Comparison of ENCODE assay signal across 21 cellular contexts in the genomic region with DNA sequence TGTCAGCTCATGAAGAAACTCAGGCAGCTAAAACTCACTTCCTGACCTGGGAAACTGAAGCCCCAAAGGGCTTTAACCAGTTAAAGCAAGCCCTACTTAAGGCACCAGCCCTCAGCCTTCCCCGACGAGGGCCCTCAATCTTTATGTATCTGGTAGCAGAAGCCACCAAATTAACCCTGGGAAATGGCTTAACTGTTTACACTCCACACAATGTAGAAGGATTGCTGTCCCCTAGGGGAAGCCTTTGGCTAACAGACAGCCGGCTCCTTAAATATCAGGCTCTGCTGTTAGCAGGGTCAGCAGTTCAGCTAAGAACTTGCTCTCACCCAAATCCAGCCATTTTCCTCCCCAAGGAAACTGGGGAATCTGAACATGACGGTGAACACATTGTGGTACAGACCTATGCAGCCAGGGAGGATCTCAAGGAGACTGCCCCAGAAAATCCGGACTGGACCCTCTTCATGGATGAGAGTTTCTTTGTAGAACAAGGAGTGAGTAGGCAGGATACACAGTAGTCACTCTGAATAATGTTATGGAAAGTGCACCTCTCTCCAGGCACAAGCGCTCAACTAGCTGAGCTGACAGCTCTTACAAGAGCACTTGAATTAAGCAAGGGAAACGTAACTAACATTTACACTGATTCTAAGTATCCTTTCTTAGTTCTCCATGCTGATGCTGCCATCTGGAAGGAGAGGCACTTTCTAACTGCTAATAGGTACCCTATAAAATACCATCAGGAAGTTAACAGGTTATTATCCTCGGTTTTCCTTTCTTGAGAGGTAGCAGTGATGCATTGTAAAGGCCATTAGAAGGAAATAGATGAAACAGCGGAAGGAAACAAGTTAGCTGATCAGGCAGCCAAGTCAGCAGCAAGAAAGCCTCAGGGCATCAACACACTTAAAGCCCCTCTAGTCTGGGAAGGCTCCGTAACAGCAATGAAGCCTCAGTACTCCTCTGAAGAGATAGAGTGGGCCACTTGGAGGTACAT. TPM values are rescaled to one million over a fixed set of nuclear protein-coding genes. Genes with fewer than 3 reads are reported as not detected.
DNase-seq lines count a peak whose midpoint lies in the region; ATAC-seq, FAIRE-seq and TF ChIP-seq lines count a peak whose summit lies in the region.
"Had no signal": no experiment of that assay in that cellular context is flagged by ENCODE, and none has a peak within 500 bp of the region (broad histone marks: within the 10 kb centered on the region; RNA-seq: fewer than 3 reads in every experiment).

No MANE protein-coding gene starts in this region.

- intact Hi-C loops in K562 (cut with micrococcal nuclease), result no loop called here
- intact Hi-C loops in tibial artery (cut with DNase I; ENCODE audit: low total_unique reads), result no loop called here

- CTCF ChIA-PET in K562 (lab: Yijun Ruan, JAX; ENCODE audit: low intra/inter-chr PET ratio), result no interaction called here

- no peak overlapping the region for H3K4me3 ChIP-seq in GM23338
- H3K4me3 ChIP-seq in K562, result no peak overlapping the region
- H3K4me3 ChIP-seq in neural progenitor cell, result no peak overlapping the region
- H3K4me3 ChIP-seq in tibial artery, result no peak overlapping the region
- H3K4me3 ChIP-seq: GM23248, MG63, PC-9 had no signal

- no peaks in the 10 kb centered on the region for H3K9me3 ChIP-seq in K562 (replicated peaks; ENCODE audit: control insufficient read depth, insufficient read depth, low read depth, low read length)
- H3K9me3 ChIP-seq in neural progenitor cell (ENCODE audit: low read depth), result no peaks in the 10 kb centered on the region
- no peaks in the 10 kb centered on the region for H3K9me3 ChIP-seq in tibial artery
- H3K9me3 ChIP-seq: Caco-2, MG63 had no signal

- H3K9me2 ChIP-seq in GM23338 (ENCODE audit: insufficient read depth), result no peaks in the 10 kb centered on the region

- TF ChIP-seq EP300 in K562 (IDR thresholded peaks at IDR 0.05; ENCODE audit: low read length), result no peak

- WGBS in K562 (ENCODE audit: insufficient coverage, low coverage, missing lambda C conversion rate), result 4% methylated on average over 10 of the region's 10 CpGs

- H3K79me2 ChIP-seq in GM23338 (replicated peaks; ENCODE audit: insufficient read depth) (no peaks in the 10 kb centered on the region), K562 (ENCODE audit: control insufficient read depth, insufficient read depth, low read length) (no peaks in the 10 kb centered on the region), neural progenitor cell (ENCODE audit: low read depth) (no peaks in the 10 kb centered on the region)

- H3K27ac ChIP-seq in GM23338 (ENCODE audit: low read depth), result no peak overlapping the region
- no peak overlapping the region for H3K27ac ChIP-seq in K562 (ENCODE audit: extremely low read depth, low read depth, low read length)
- no peak overlapping the region for H3K27ac ChIP-seq in neural progenitor cell
- H3K27ac ChIP-seq in tibial artery, result no peak overlapping the region
- H3K27ac ChIP-seq: GM23248, PC-9 had no signal

- H3K9ac ChIP-seq in K562 (ENCODE audit: insufficient read depth in 1 of 2, low read depth in 2 of 2, low read length in 2 of 2), result no peak overlapping the region
- H3K9ac ChIP-seq in neural progenitor cell, result no peak overlapping the region
- H3K9ac ChIP-seq: GM23248 had no signal

- no TSS peak for BruUV-seq in K562 (replicated peaks; lab: Mats Ljungman, UMichigan)

- no peak for TF ChIP-seq RAD21 in K562 (CRISPR knock-in tag; conservative IDR thresholded peaks at IDR 0.05 in 1 of 2, IDR thresholded peaks at IDR 0.05 in 1 of 2)

- H3K4me1 ChIP-seq in GM23338 (ENCODE audit: insufficient read depth) (peaks cover 15% of the 10 kb centered on the region), K562 (replicated peaks in 1 of 2; ENCODE audit: control insufficient read depth in 2 of 2, insufficient read depth in 2 of 2, low read length in 2 of 2) (peaks cover 0 to 4% of the 10 kb centered on the region in 2 experiments; a peak in 1 of 5 replicates), neural progenitor cell (peaks cover 15% of the 10 kb centered on the region), tibial artery (no peaks in the 10 kb centered on the region)
- H3K4me1 ChIP-seq: Caco-2 had no signal

- H3F3A ChIP-seq in GM23338 (replicated peaks; ENCODE audit: low read depth) (no peaks in the 10 kb centered on the region), neural progenitor cell (ENCODE audit: low read depth) (peaks cover 5% of the 10 kb centered on the region)

- H3K4me1 Mint-ChIP-seq in GM23338 (peaks cover 4% of the 10 kb centered on the region), neural progenitor cell (peaks cover 16% of the 10 kb centered on the region)

- TF ChIP-seq POLR2A in K562 (conservative IDR thresholded peaks at IDR 0.05), result no peak

- TF ChIP-seq CTCF in GM23338 (conservative IDR thresholded peaks at IDR 0.05; ENCODE audit: low read depth in 2 of 2), result no peak
- no peak for TF ChIP-seq CTCF in K562 (IDR thresholded peaks at IDR 0.05 in 2 of 3, conservative IDR thresholded peaks at IDR 0.05 in 1 of 3; ENCODE audit: insufficient read depth in 2 of 3, low read depth in 1 of 3, low read length in 3 of 3)
- no peak for TF ChIP-seq CTCF in neural progenitor cell (IDR thresholded peaks at IDR 0.05)
- no peak for TF ChIP-seq CTCF in tibial artery (IDR thresholded peaks at IDR 0.05)

- no peaks in the 10 kb centered on the region for H3K9me1 ChIP-seq in K562 (ENCODE audit: control insufficient read depth, insufficient read depth, low read length)

- H4K20me1 ChIP-seq in GM23338 (replicated peaks; ENCODE audit: insufficient read depth) (no peaks in the 10 kb centered on the region), K562 (replicated peaks; ENCODE audit: control insufficient read depth, insufficient read depth, low read length) (no peaks in the 10 kb centered on the region), neural progenitor cell (ENCODE audit: low read depth) (no peaks in the 10 kb centered on the region)

- H3K36me3 Mint-ChIP-seq in GM23338 (ENCODE audit: low read depth) (no peaks in the 10 kb centered on the region), neural progenitor cell (no peaks in the 10 kb centered on the region)
- H3K36me3 Mint-ChIP-seq: CD4-positive, alpha-beta memory T cell had no signal

- H3K9me3 Mint-ChIP-seq in GM23338 (no peaks in the 10 kb centered on the region), neural progenitor cell (peaks cover 3% of the 10 kb centered on the region)
- H3K9me3 Mint-ChIP-seq: CD4-positive, alpha-beta memory T cell; H9 had no signal

- peak overlapping the region; percentile 32; the same call in 1 of the 2 replicates for H2AFZ ChIP-seq in GM23338
- H2AFZ ChIP-seq in K562 (ENCODE audit: low read depth, low read length), result no peak overlapping the region
- peak overlapping the region; percentile 85 for H2AFZ ChIP-seq in neural progenitor cell (replicated peaks)
- H2AFZ ChIP-seq: GM23248, PC-9 had no signal

- no peak overlapping the region for H3K4me3 Mint-ChIP-seq in GM23338
- no peak overlapping the region for H3K4me3 Mint-ChIP-seq in neural progenitor cell
- H3K4me3 Mint-ChIP-seq: CD4-positive, alpha-beta memory T cell; H9 had no signal

- H3K27me3 Mint-ChIP-seq in GM23338 (ENCODE audit: insufficient read depth, low read depth, poor library complexity), result peaks cover 3% of the 10 kb centered on the region
- H3K27me3 Mint-ChIP-seq in neural progenitor cell (ENCODE audit: insufficient read depth, low read depth), result peaks cover 3% of the 10 kb centered on the region

- no peak overlapping the region for H3K27ac Mint-ChIP-seq in GM23338
- no peak overlapping the region for H3K27ac Mint-ChIP-seq in neural progenitor cell
- H3K27ac Mint-ChIP-seq: CD4-positive, alpha-beta memory T cell; H9 had no signal

- no peaks in the 10 kb centered on the region for H3K36me3 ChIP-seq in GM23338 (ENCODE audit: insufficient read depth)
- H3K36me3 ChIP-seq in K562 (ENCODE audit: control insufficient read depth, insufficient read depth, low read length), result no peaks in the 10 kb centered on the region
- no peaks in the 10 kb centered on the region for H3K36me3 ChIP-seq in neural progenitor cell
- H3K36me3 ChIP-seq in tibial artery, result no peaks in the 10 kb centered on the region
- H3K36me3 ChIP-seq: MG63 had no signal

- ATAC-seq in GM23338 (peak; percentile 49), K562 (peak; percentile 44)

- H3K27me3 ChIP-seq in GM23338 (ENCODE audit: insufficient read depth) (no peaks in the 10 kb centered on the region), K562 (ENCODE audit: control insufficient read depth in 2 of 2, insufficient read depth in 2 of 2, low read length in 2 of 2) (peaks cover 13 to 31% of the 10 kb centered on the region in 2 experiments), neural progenitor cell (peaks cover 5% of the 10 kb centered on the region), tibial artery (no peaks in the 10 kb centered on the region)

- POLR2A ChIA-PET in K562 (lab: Yijun Ruan, JAX), result interaction anchor here (1.0 kb wide), 1 partner anchor 10 kb away, joined by 4 read pairs; a partner anchor contains a TSS

- no peak for FAIRE-seq in K562 (lab: Jason Lieb, UNC)

- in situ Hi-C loops in K562 (cut with MboI), result no loop called here

- no peak overlapping the region for H3K4me2 ChIP-seq in GM23338
- no peak overlapping the region for H3K4me2 ChIP-seq in K562 (ENCODE audit: insufficient read depth, low read length)
- H3K4me2 ChIP-seq in neural progenitor cell, result no peak overlapping the region
- H3K4me2 ChIP-seq: PC-9 had no signal

- DNase-seq in ELF-1 (ENCODE audit: low read depth, low spot score) (peak; percentile 71), GM23338 (ENCODE audit: low spot score) (no peak), K562 (ENCODE audit: extremely low read depth in 1 of 4, low spot score in 3 of 4) (no peak), neural progenitor cell (ENCODE audit: low spot score) (peak; percentile 18), NCI-H187 treated with DMSO at 0.1 percent for 48 hours (lab: John Stamatoyannopoulos, UW) (no peak), tibial artery (no peak), GDM1 (lab: John Stamatoyannopoulos, UW) (no peak)
- DNase-seq: C1 segment of cervical spinal cord; Caco-2; CD4-positive, alpha-beta memory T cell; GM23248; H9; KG1; MG63; NCI-H2029 treated with DMSO at 0.1 percent for 48 hours; NCI-H2171; NCI-H524; NCI-H774; PC-9; RPMI8226; SHP77 had no signal

RNA-seq across cellular contexts. Expression of a gene that starts 9.6 kb away (rescaled TPM):
- 44.3 and 51.2 TPM in 2 replicates for total RNA-seq in GM23338 (2014; rRNA removed; shearing (Covaris generic))
- polyA plus RNA-seq in GM23338 (2016; fragmentation: Nextera tagmentation; extraction: Ambion mirVana) (17.5 and 18.6 TPM in 2 replicates), K562 (2011; rRNA removed) (15.0 and 15.7 TPM in 2 replicates), K562 (2014; fragmentation: Illumina TruSeq; extraction: Trizol) (20.8 and 22.0 TPM in 2 replicates), K562 (2014; fragmentation: Nextera tagmentation; extraction: Ambion mirVana) (1 to 10 TPM; 2.4 to 2.7 TPM), K562 (2014; rRNA removed) (21.6 TPM in 2 replicates)
- total RNA-seq in K562 (2011; cell fraction: chromatin; rRNA removed; ENCODE audit: low replicate concordance), result 32.4 and 67.7 TPM in 2 replicates
- 23.3 and 24.5 TPM in 2 replicates for total RNA-seq in K562 (2011; cell fraction: nucleolus; rRNA removed)
- 37.0 and 77.9 TPM in 2 replicates for total RNA-seq in K562 (2011; cell fraction: nucleoplasm; rRNA removed)
- total RNA-seq in K562 (2014; rRNA removed) (25.8 and 31.6 TPM in 2 replicates), K562 (2014; rRNA removed; fragmentation: Illumina TruSeq; extraction: Trizol) (16.5 and 17.0 TPM in 2 replicates), K562 (2015; rRNA removed; fragmentation: Illumina TruSeq; extraction: Trizol) (17.0 and 19.6 TPM in 2 replicates), K562 (2021) (39.2 and 40.6 TPM in 2 replicates), neural progenitor cell (ENCODE audit: low replicate concordance) (18.1 and 21.1 TPM in 2 replicates)
- 6.1 and 8.6 TPM in 2 replicates for polyA plus RNA-seq in K562 (2011; cell fraction: cytosol; rRNA removed)
- polyA plus RNA-seq in K562 (2011; cell fraction: nucleus; rRNA removed), result 13.6 and 14.4 TPM in 2 replicates
- polyA plus RNA-seq in K562 (2012), result 13.4 and 17.8 TPM in 2 replicates
- polyA minus RNA-seq in K562 (2011; rRNA and poly(A)+ RNA removed), result 22.9 and 23.0 TPM in 2 replicates
- 15.8 and 17.5 TPM in 2 replicates for polyA minus RNA-seq in K562 (2011; cell fraction: cytosol; rRNA and poly(A)+ RNA removed)
- polyA minus RNA-seq in K562 (2011; cell fraction: nucleus; rRNA and poly(A)+ RNA removed), result 51.2 and 60.5 TPM in 2 replicates

Comparison
In these comparisons a context has a peak if more than half of its experiments do, and no peak if none do; other contexts are left out.
1. DNase-seq: peak in ELF-1 (single experiment) and neural progenitor cell (single experiment); none in GM23338 (single experiment), K562 (0 of 4), NCI-H187 treated with DMSO at 0.1 percent for 48 hours (single experiment), tibial artery (0 of 2) and GDM1 (single experiment).